Comparison of ENCODE assay signal across 10 cellular contexts in the genomic region with DNA sequence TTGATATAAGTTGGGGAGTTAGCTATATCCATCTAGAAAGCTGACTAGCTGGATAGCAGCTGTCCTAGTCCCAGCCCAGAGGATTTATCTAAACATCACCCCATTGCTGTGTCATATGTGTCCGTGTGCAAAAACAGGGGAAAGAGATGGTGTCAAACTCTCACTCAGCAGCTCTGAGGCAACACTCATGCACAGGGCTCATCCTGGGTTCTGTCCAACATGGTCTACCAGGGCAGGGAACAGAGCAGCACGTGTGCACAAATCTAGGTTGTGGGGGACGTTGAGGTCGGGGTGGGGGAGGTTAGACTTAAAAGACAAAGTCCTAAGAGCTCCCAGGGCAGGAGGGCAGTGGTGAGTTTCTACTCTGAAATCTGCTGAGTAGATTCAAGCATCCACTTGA. TPM values are rescaled to one million over a fixed set of nuclear protein-coding genes. Genes with fewer than 3 reads are reported as not detected.
DNase-seq lines count a peak whose midpoint lies in the region; ATAC-seq and TF ChIP-seq lines count a peak whose summit lies in the region.
"Had no signal": no experiment of that assay in that cellular context is flagged by ENCODE, and none has a peak within 500 bp of the region (broad histone marks: within the 10 kb centered on the region; RNA-seq: fewer than 3 reads in every experiment).

No MANE protein-coding gene starts in this region.

- no peak for ATAC-seq in right lobe of liver
- ATAC-seq in GM19324 (IDR thresholded peaks at IDR 0.05; ENCODE audit: low FRiP score, unreplicated experiment), result no peak

- peaks cover 9% of the 10 kb centered on the region for H3K36me3 Mint-ChIP-seq in activated naive CD4-positive, alpha-beta T cell treated with anti-CD3 and anti-CD28 coated beads, Interleukin-2, amount 50 U/mL, for 24 hours

- H3K27me3 ChIP-seq in mesenchymal stem cell (ENCODE audit: control insufficient read depth in 1 of 2, insufficient read depth in 1 of 2, low read length in 2 of 2) (no peaks in the 10 kb centered on the region), transverse colon (no peaks in the 10 kb centered on the region), right lobe of liver (no peaks in the 10 kb centered on the region)

- peak overlapping the region in 1 of 2 experiments; percentile 86 for H3K14ac ChIP-seq in mesenchymal stem cell (ENCODE audit: low read length in 2 of 2)

- DNase-seq in activated naive CD4-positive, alpha-beta T cell treated with Interleukin-2 at 50 U/mL for 16 hours, result no peak
- DNase-seq in caudate nucleus (lab: John Stamatoyannopoulos, UW), result no peak
- peak; percentile 55 for DNase-seq in mesenchymal stem cell
- DNase-seq in transverse colon, result no peak
- DNase-seq in anterior cingulate cortex (lab: John Stamatoyannopoulos, UW), result no peak
- no peak for DNase-seq in right lobe of liver
- DNase-seq: NCI-H1694 had no signal

- TF ChIP-seq POLR2A in transverse colon (IDR thresholded peaks at IDR 0.05) (no peak), right lobe of liver (IDR thresholded peaks at IDR 0.05) (no peak)

- H3K4me3 ChIP-seq in mesenchymal stem cell (ENCODE audit: insufficient read depth in 1 of 2, low read depth in 1 of 2, low read length in 2 of 2) (peak overlapping the region in 1 of 2 experiments; percentile 30), transverse colon (no peak overlapping the region), right lobe of liver (no peak overlapping the region)

- no peak for TF ChIP-seq EP300 in transverse colon (IDR thresholded peaks at IDR 0.05; ENCODE audit: low read depth)

- peaks cover 25% of the 10 kb centered on the region for H3K79me1 ChIP-seq in mesenchymal stem cell (replicated peaks; ENCODE audit: low read length, poor library complexity, severe bottlenecking)

- peak overlapping the region; percentile 30 for H3K27ac Mint-ChIP-seq in activated naive CD4-positive, alpha-beta T cell treated with anti-CD3 and anti-CD28 coated beads, Interleukin-2, amount 50 U/mL, for 24 hours

- no peak overlapping the region for H3K4me2 ChIP-seq in mesenchymal stem cell (ENCODE audit: low read length, poor library complexity, severe bottlenecking)

- peak overlapping the region; percentile 73 for H3K9ac ChIP-seq in mesenchymal stem cell (ENCODE audit: low read length)

- TF ChIP-seq CTCF in transverse colon (IDR thresholded peaks at IDR 0.05), result no peak
- no peak for TF ChIP-seq CTCF in right lobe of liver (IDR thresholded peaks at IDR 0.05)

- H2BK15ac ChIP-seq in mesenchymal stem cell (ENCODE audit: low read depth, poor library complexity, severe bottlenecking), result no peak overlapping the region

- no peak overlapping the region for H2BK120ac ChIP-seq in mesenchymal stem cell (ENCODE audit: low read depth, low read length)

- H3K36me3 ChIP-seq in mesenchymal stem cell (ENCODE audit: control insufficient read depth in 1 of 2, insufficient read depth in 2 of 2, low read depth in 1 of 2, low read length in 2 of 2) (peaks cover 31 to 55% of the 10 kb centered on the region in 2 experiments), transverse colon (peaks cover 0 to 41% (median 14%) of the 10 kb centered on the region in 4 donors), right lobe of liver (peaks cover 0 to 37% (median 16%) of the 10 kb centered on the region in 4 donors)

- H3K9me3 Mint-ChIP-seq in activated naive CD4-positive, alpha-beta T cell treated with anti-CD3 and anti-CD28 coated beads, Interleukin-2, amount 50 U/mL, for 24 hours, result no peaks in the 10 kb centered on the region

- no peak overlapping the region for H4K91ac ChIP-seq in mesenchymal stem cell (ENCODE audit: low read length)

- H2BK12ac ChIP-seq in mesenchymal stem cell (ENCODE audit: low read length in 2 of 2), result no peak overlapping the region

- in situ Hi-C loops in transverse colon (cut with MboI; ENCODE audit: low pct_ligation_motif_present in 1 of 4, low pct_unique_long_range_greater_than_20kb in 1 of 4, low sequenced_read_pairs in 3 of 4), result no loop called here

- H4K8ac ChIP-seq in mesenchymal stem cell (ENCODE audit: low read length), result no peak overlapping the region

- peak overlapping the region; percentile 10 for H2AK5ac ChIP-seq in mesenchymal stem cell (ENCODE audit: low read length, severe bottlenecking)

- H3K9me3 ChIP-seq in mesenchymal stem cell (ENCODE audit: control insufficient read depth, low read length), result no peaks in the 10 kb centered on the region
- no peaks in the 10 kb centered on the region for H3K9me3 ChIP-seq in transverse colon
- no peaks in the 10 kb centered on the region for H3K9me3 ChIP-seq in right lobe of liver

- H2BK5ac ChIP-seq in mesenchymal stem cell (ENCODE audit: low read depth, low read length, poor library complexity, severe bottlenecking), result no peak overlapping the region

- no peak overlapping the region for H2AFZ ChIP-seq in mesenchymal stem cell (ENCODE audit: low read depth, low read length)

- H3K23ac ChIP-seq in mesenchymal stem cell (ENCODE audit: low read length in 2 of 2), result no peak overlapping the region

- WGBS in mesenchymal stem cell, result 75% methylated on average over 4 of the region's 4 CpGs
- 81% methylated on average over 4 of the region's 4 CpGs; no CpG with 5 or more reads in 1 of the 2 donors for WGBS in transverse colon (ENCODE audit: low coverage in 1 of 2), 2 donors
- 33% methylated on average over 3 of the region's 4 CpGs for WGBS in right lobe of liver (ENCODE audit: insufficient coverage, low coverage, low lambda C conversion rate, missing lambda C conversion rate)

- H3K18ac ChIP-seq in mesenchymal stem cell (ENCODE audit: low read depth in 1 of 2, low read length in 2 of 2), result peak overlapping the region in 1 of 2 experiments; percentile 1

- H3K27me3 Mint-ChIP-seq in activated naive CD4-positive, alpha-beta T cell treated with anti-CD3 and anti-CD28 coated beads, Interleukin-2, amount 50 U/mL, for 24 hours, result no peaks in the 10 kb centered on the region
- H3K27me3 Mint-ChIP-seq: B cell had no signal

- H3K4me3 Mint-ChIP-seq in activated naive CD4-positive, alpha-beta T cell treated with anti-CD3 and anti-CD28 coated beads, Interleukin-2, amount 50 U/mL, for 24 hours, result peak overlapping the region; percentile 63
- H3K4me3 Mint-ChIP-seq: B cell had no signal

- H3K4ac ChIP-seq in mesenchymal stem cell (ENCODE audit: low read depth in 1 of 2, low read length in 2 of 2), result no peak overlapping the region

- H3K27ac ChIP-seq in caudate nucleus (ENCODE audit: low read depth, low read length) (peak overlapping the region; percentile 65), mesenchymal stem cell (ENCODE audit: low read length, poor library complexity, severe bottlenecking) (peak overlapping the region; percentile 64), transverse colon (peak overlapping the region; percentile 70 to 82 (median 78)), right lobe of liver (peak overlapping the region in 1 of 3 donors; percentile 54)

- intact Hi-C loops in transverse colon (cut with DNase I; ENCODE audit: low total_unique reads) (no loop called here), right lobe of liver (cut with DNase I) (no loop called here)

- peaks cover 30% of the 10 kb centered on the region for H3K4me1 ChIP-seq in mesenchymal stem cell (ENCODE audit: control insufficient read depth, insufficient read depth, low read depth, low read length)
- peaks cover 7 to 48% (median 36%) of the 10 kb centered on the region in 4 donors for H3K4me1 ChIP-seq in transverse colon
- peaks cover 6 to 58% (median 33%) of the 10 kb centered on the region in 4 donors for H3K4me1 ChIP-seq in right lobe of liver

- peaks cover 52% of the 10 kb centered on the region for H3K4me1 Mint-ChIP-seq in activated naive CD4-positive, alpha-beta T cell treated with anti-CD3 and anti-CD28 coated beads, Interleukin-2, amount 50 U/mL, for 24 hours

RNA-seq across cellular contexts. Expression of a gene that starts 16.2 kb away (rescaled TPM):
- 36.1 TPM for polyA plus RNA-seq in mesenchymal stem cell (2013, experiment 1 of 2)
- 36.1 TPM for polyA plus RNA-seq in mesenchymal stem cell (2013, experiment 2 of 2)
- total RNA-seq in transverse colon (10 to 100 TPM; 68.0 to 95.9 (median 79.8) TPM), right lobe of liver (10 to 100 TPM; 20.0 to 24.7 (median 22.7) TPM)

RNA-seq across cellular contexts. Expression of a gene that starts 28.9 kb away (rescaled TPM):
- 10.8 TPM for polyA plus RNA-seq in mesenchymal stem cell (2013, experiment 1 of 2)
- polyA plus RNA-seq in mesenchymal stem cell (2013, experiment 2 of 2), result 10.8 TPM
- 10 to 100 TPM; 24.5 to 41.9 (median 31.5) TPM for total RNA-seq in transverse colon
- total RNA-seq in right lobe of liver, result 10 to 100 TPM in 3 of 6 experiments, 1 to 10 TPM in 3; 7.6 to 14.2 (median 10.1) TPM

RNA-seq across cellular contexts. Expression of a gene that starts 36.1 kb away (rescaled TPM):
- polyA plus RNA-seq in mesenchymal stem cell (2013, experiment 1 of 2), result 31.1 TPM
- polyA plus RNA-seq in mesenchymal stem cell (2013, experiment 2 of 2), result 32.1 TPM
- total RNA-seq in transverse colon (10 to 100 TPM; 17.7 to 61.0 (median 35.4) TPM), right lobe of liver (10 to 100 TPM in 5 of 6 experiments, 1 to 10 TPM in 1; 9.8 to 23.0 (median 16.8) TPM)

RNA-seq across cellular contexts. Expression of a gene that starts 56.5 kb away (rescaled TPM):
- polyA plus RNA-seq in mesenchymal stem cell (2013, experiment 1 of 2), result 136 TPM
- 139 TPM for polyA plus RNA-seq in mesenchymal stem cell (2013, experiment 2 of 2)
- total RNA-seq in transverse colon, result 100 to 1,000 TPM in 1 of 4 donors, 10 to 100 TPM in 3; 41.9 to 111 (median 79.5) TPM
- total RNA-seq in right lobe of liver, result 10 to 100 TPM; 72.2 to 95.6 (median 79.1) TPM
